Comparison of ENCODE assay signal across 8 cellular contexts in genomic region chr17:50425001-50425681, GRCh38. TPM values are rescaled to one million over a fixed set of nuclear protein-coding genes. Genes with fewer than 3 reads are reported as not detected.
A peak's percentile ranks its signal among the peaks of the same experiment; 100 is the strongest.
DNase-seq lines count a peak whose midpoint lies in the region; ATAC-seq, FAIRE-seq and TF ChIP-seq lines count a peak whose summit lies in the region.

No MANE protein-coding gene starts in this region.

- H3K27ac Mint-ChIP-seq in activated CD4-positive, alpha-beta T cell treated with anti-CD3 and anti-CD28 coated beads for 36 hours: peak overlapping the region; percentile 18
- H3K27ac Mint-ChIP-seq in activated naive CD8-positive, alpha-beta T cell: no peak overlapping the region

- H3K9me3 ChIP-seq in kidney (ENCODE audit: control insufficient read depth in 1 of 2, low read length in 2 of 2): no peaks in the 10 kb centered on the region

- H3K4me3 Mint-ChIP-seq in activated CD4-positive, alpha-beta T cell treated with anti-CD3 and anti-CD28 coated beads for 36 hours: peak overlapping the region; percentile 76
- peak overlapping the region; percentile 86 for H3K4me3 Mint-ChIP-seq in activated naive CD8-positive, alpha-beta T cell

- no peak for FAIRE-seq in kidney (lab: Jason Lieb, UNC)

- no peaks in the 10 kb centered on the region for H3K36me3 Mint-ChIP-seq in activated CD4-positive, alpha-beta T cell treated with anti-CD3 and anti-CD28 coated beads for 36 hours (ENCODE audit: low read depth)
- H3K36me3 Mint-ChIP-seq in activated naive CD8-positive, alpha-beta T cell: no peaks in the 10 kb centered on the region

- POLR2A ChIA-PET in activated CD4-positive, alpha-beta T cell treated with anti-CD3 and anti-CD28 coated beads for 36 hours (lab: Charles Lee): interaction anchor here (0.6 kb wide), 1 partner anchor 27 kb away, joined by 4 read pairs; the partner anchor contains the start of gene LRRC59

- intact Hi-C loops in activated CD4-positive, alpha-beta T cell treated with anti-CD3 and anti-CD28 coated beads for 36 hours (cut with DNase I, micrococcal nuclease): no loop called here
- intact Hi-C loops in kidney (cut with DNase I): no loop called here

- H3K27me3 Mint-ChIP-seq in activated CD4-positive, alpha-beta T cell treated with anti-CD3 and anti-CD28 coated beads for 36 hours: no peaks in the 10 kb centered on the region
- no peaks in the 10 kb centered on the region for H3K27me3 Mint-ChIP-seq in activated naive CD8-positive, alpha-beta T cell

- peak overlapping the region; percentile 17 to 87 for H3K9ac ChIP-seq in kidney (ENCODE audit: low read length in 2 of 2)

- H3K9me3 Mint-ChIP-seq in activated CD4-positive, alpha-beta T cell treated with anti-CD3 and anti-CD28 coated beads for 36 hours (ENCODE audit: low read depth): no peaks in the 10 kb centered on the region
- H3K9me3 Mint-ChIP-seq in activated naive CD8-positive, alpha-beta T cell (ENCODE audit: low read depth): no peaks in the 10 kb centered on the region

- no peaks in the 10 kb centered on the region for H3K36me3 ChIP-seq in kidney (ENCODE audit: control insufficient read depth in 1 of 2, insufficient read depth in 2 of 2, low read length in 2 of 2)

- no peak for TF ChIP-seq CTCF in kidney (IDR thresholded peaks at IDR 0.05; ENCODE audit: borderline replicate concordance, extremely low read depth, insufficient read depth)

- ATAC-seq in activated CD4-positive, alpha-beta T cell treated with anti-CD3 and anti-CD28 coated beads for 36 hours: no peak
- no peak for ATAC-seq in GM18873 (IDR thresholded peaks at IDR 0.05; ENCODE audit: low FRiP score, unreplicated experiment)

- H3K27ac ChIP-seq in kidney (ENCODE audit: low read depth in 2 of 2, low read length in 2 of 2) (peak overlapping the region; percentile 59 to 80), temporal lobe (ENCODE audit: low read depth, low read length) (peak overlapping the region; percentile 0)

- no peak for DNase-seq in activated CD4-positive, alpha-beta T cell treated with anti-CD3 and anti-CD28 coated beads for 36 hours
- DNase-seq in activated CD4-positive, alpha-beta T cell treated with anti-CD3 and anti-CD28 coated beads for 48 hours: no peak
- no peak for DNase-seq in kidney
- DNase-seq in NCI-H2107 treated with DMSO at 0.1 percent for 48 hours (lab: John Stamatoyannopoulos, UW; ENCODE audit: unreplicated experiment): no peak
- DNase-seq in DMS153 treated with DMSO at 0.1 percent for 48 hours (lab: John Stamatoyannopoulos, UW; ENCODE audit: unreplicated experiment): no peak

- peaks cover 20 to 23% of the 10 kb centered on the region in 2 donors for H3K4me1 ChIP-seq in kidney (ENCODE audit: control insufficient read depth in 1 of 2, insufficient read depth in 1 of 2, low read depth in 1 of 2, low read length in 2 of 2)

- CTCF ChIA-PET in activated CD4-positive, alpha-beta T cell treated with anti-CD3 and anti-CD28 coated beads for 36 hours (lab: Charles Lee): interaction anchor here (0.6 to 4.1 kb wide), 3 partner anchors 10 to 28 kb away, joined by 3 to 22 read pairs (median 3); partner anchors contain the start of gene LRRC59

- H3K4me1 Mint-ChIP-seq in activated CD4-positive, alpha-beta T cell treated with anti-CD3 and anti-CD28 coated beads for 36 hours: peaks cover 35% of the 10 kb centered on the region
- H3K4me1 Mint-ChIP-seq in activated naive CD8-positive, alpha-beta T cell (ENCODE audit: low read depth): peaks cover 34% of the 10 kb centered on the region

- H3K4me3 ChIP-seq in kidney (ENCODE audit: low read length in 2 of 2): peak overlapping the region; percentile 62 to 77

RNA-seq across cellular contexts. Expression of gene ACSF2, which starts 0.9 kb away (rescaled TPM):
- 10 to 100 TPM; 15.0 to 15.7 TPM for total RNA-seq in activated CD4-positive, alpha-beta T cell treated with anti-CD3 and anti-CD28 coated beads for 36 hours
- total RNA-seq in kidney (44.4 TPM), temporal lobe (3.0 TPM)
- 404 TPM for polyA plus RNA-seq in kidney (ENCODE audit: insufficient read depth, low read depth, low replicate concordance)

RNA-seq across cellular contexts. Expression of gene LRRC59, which starts 27.8 kb away (rescaled TPM):
- total RNA-seq in activated CD4-positive, alpha-beta T cell treated with anti-CD3 and anti-CD28 coated beads for 36 hours: 10 to 100 TPM; 74.4 to 82.7 TPM
- 61.7 TPM for total RNA-seq in kidney
- polyA plus RNA-seq in kidney (ENCODE audit: insufficient read depth, low read depth, low replicate concordance): 37.0 TPM
- total RNA-seq in temporal lobe: 35.4 TPM

RNA-seq across cellular contexts. Expression of gene CHAD, which starts 43.5 kb away (rescaled TPM):
- total RNA-seq in activated CD4-positive, alpha-beta T cell treated with anti-CD3 and anti-CD28 coated beads for 36 hours: not detected
- total RNA-seq in kidney: 0.22 TPM
- polyA plus RNA-seq in kidney (ENCODE audit: insufficient read depth, low read depth, low replicate concordance): 0.43 TPM
- total RNA-seq in temporal lobe: 0.25 TPM

RNA-seq across cellular contexts. Expression of gene EME1, which starts 52.1 kb away (rescaled TPM):
- total RNA-seq in activated CD4-positive, alpha-beta T cell treated with anti-CD3 and anti-CD28 coated beads for 36 hours: 10 to 100 TPM; 38.3 to 40.8 TPM
- 1.0 TPM for total RNA-seq in kidney
- polyA plus RNA-seq in kidney (ENCODE audit: insufficient read depth, low read depth, low replicate concordance): not detected
- 0.74 TPM for total RNA-seq in temporal lobe

RNA-seq across cellular contexts. Expression of gene MRPL27, which starts 52.2 kb away (rescaled TPM):
- 10 to 100 TPM; 40.1 to 56.2 TPM for total RNA-seq in activated CD4-positive, alpha-beta T cell treated with anti-CD3 and anti-CD28 coated beads for 36 hours
- total RNA-seq in kidney (54.0 TPM), temporal lobe (28.8 TPM)
- polyA plus RNA-seq in kidney (ENCODE audit: insufficient read depth, low read depth, low replicate concordance): 227 TPM
